22 cellular contexts compared by ENCODE assay signal in genomic region chr2:241997017-241997416, GRCh38.
"Had no signal": no experiment of that assay in that cellular context is flagged by ENCODE, and none has a peak within 500 bp of the region (broad histone marks: within the 10 kb centered on the region; RNA-seq: fewer than 3 reads in every experiment).

No MANE protein-coding gene starts in this region.

- ATAC-seq: Panc1, PC-3, Right ventricle myocardium inferior, SK-N-SH treated with all-trans-retinoic acid at 6 μM for 48 hours had no signal

- DNase-seq: IMR-90, Karpas-422, KG1, MG63, NCI-H1092, NCI-H1105 treated with DMSO at 0.1 percent for 48 hours, NCI-H1417 treated with DMSO at 0.1 percent for 48 hours, NCI-H146, NCI-H1694 treated with DMSO at 0.1 percent for 48 hours, NCI-H1930, NCI-H2081, NCI-H2107, NCI-H2227 treated with DMSO at 0.1 percent for 48 hours, NCI-H524, NCI-H526 treated with DMSO at 0.1 percent for 48 hours, NCI-H748 treated with DMSO at 0.1 percent for 48 hours, PC-3, SHP77 treated with DMSO at 0.1 percent for 48 hours, SJCRH30 had no signal

- H3K36me3 ChIP-seq: MG63, SJCRH30 had no signal

- H3K4me3 ChIP-seq: MG63, SJCRH30 had no signal

- H3K9me3 ChIP-seq: MG63, SJCRH30 had no signal

- H3K27me3 ChIP-seq: SJCRH30 had no signal

- H3K4me1 ChIP-seq: SJCRH30 had no signal

- H3K27ac ChIP-seq: SJCRH30 had no signal
